8 cellular contexts compared by ENCODE assay signal in the genomic region with DNA sequence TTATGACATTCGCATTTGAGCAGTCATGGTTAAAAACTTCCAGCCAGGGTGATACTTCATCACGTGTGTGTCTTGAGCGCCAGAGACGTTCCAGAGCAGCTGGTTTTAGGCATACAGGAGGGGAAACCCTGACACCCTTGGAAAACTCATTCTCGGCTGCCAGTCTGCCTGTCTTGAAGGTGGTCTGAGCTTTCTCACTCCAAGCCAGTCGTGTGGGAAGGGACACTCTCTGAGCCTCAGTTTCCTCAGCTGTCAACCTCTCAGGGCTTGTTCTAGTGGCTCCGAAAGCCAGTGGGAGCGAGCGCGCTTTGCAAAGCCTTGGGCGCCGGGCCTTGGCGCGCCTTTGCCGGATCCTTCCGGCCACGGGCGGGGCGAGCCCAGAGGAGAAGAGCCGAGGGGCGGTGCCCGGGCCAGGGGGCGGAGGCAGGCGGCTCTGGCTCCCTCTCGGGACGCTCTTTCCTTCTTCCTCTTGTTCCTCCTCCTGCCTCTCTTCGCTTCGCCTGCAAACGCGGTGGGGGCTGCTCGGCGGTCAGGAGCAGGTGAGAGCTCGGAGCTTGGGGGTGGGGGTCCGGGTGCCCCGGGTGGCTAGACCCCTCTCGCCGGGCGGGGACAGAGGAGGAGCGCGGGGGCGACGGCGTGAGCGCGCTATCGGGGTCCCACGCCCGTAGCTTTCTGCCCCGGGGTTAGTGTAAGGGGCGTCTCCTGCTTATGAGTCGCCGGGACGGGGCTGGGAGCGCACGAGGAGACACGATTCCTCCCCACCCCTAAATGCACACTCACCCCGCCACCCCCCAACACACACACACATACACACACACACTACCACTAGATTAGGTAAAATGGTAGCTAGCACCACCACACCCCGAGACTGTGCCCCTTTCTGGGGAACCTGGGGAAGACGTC. TPM values are rescaled to one million over a fixed set of nuclear protein-coding genes. Genes with fewer than 3 reads are reported as not detected.
DNase-seq lines count a peak whose midpoint lies in the region; ATAC-seq, FAIRE-seq and TF ChIP-seq lines count a peak whose summit lies in the region.

A gene (plus strand): TSS at position 467 of the 903 bp plus-strand sequence. CDS start 2,509 bp downstream, outside the sequence.

- BruUV-seq in IMR-90 (replicated peaks; lab: Mats Ljungman, UMichigan) = TSS peak; percentile 19

- no peak for TF ChIP-seq CTCF in D721Med (IDR thresholded peaks at IDR 0.05; ENCODE audit: insufficient read depth, missing control alignments)
- TF ChIP-seq CTCF in IMR-90 (conservative IDR thresholded peaks at IDR 0.05; ENCODE audit: low read depth, low read length) = 0 out of 2 replicates have a peak, but pooled peaks have one; percentile 5

- H4K8ac ChIP-seq in IMR-90 (ENCODE audit: low read depth in 2 of 2, low read length in 2 of 2) (peak within 1 kb of the TSS; percentile 89 to 95), neuronal stem cell (ENCODE audit: low read depth, low read length) (no peak within 1 kb of the TSS)

- H2BK120ac ChIP-seq in IMR-90 (ENCODE audit: low read depth, low read length) (peak within 1 kb of the TSS; percentile 93), neuronal stem cell (ENCODE audit: low read depth, low read length) (peak within 1 kb of the TSS; percentile 70)

- H3K4me1 ChIP-seq in IMR-90 (ENCODE audit: control insufficient read depth, insufficient read depth, low read length) (peaks cover 9% of the 10 kb centered on the region), neuronal stem cell (ENCODE audit: control insufficient read depth in 2 of 2, insufficient read depth in 1 of 2, low read depth in 1 of 2, low read length in 2 of 2) (peaks cover 3 to 6% of the 10 kb centered on the region in 2 donors)

- in situ Hi-C loops in IMR-90 (cut with MboI; ENCODE audit: low sequenced_read_pairs) = loop anchor here (5.0 to 25.0 kb wide), 3 partner anchors 139 to 1179 kb away; no protein-coding TSS in a partner anchor

- ATAC-seq in GM21515 (IDR thresholded peaks at IDR 0.05; ENCODE audit: unreplicated experiment) = peak; percentile 84
- ATAC-seq in IMR-90 (ENCODE audit: low read depth) = peak; percentile 96

- H3K18ac ChIP-seq in IMR-90 (ENCODE audit: low read depth, low read length) (peak within 1 kb of the TSS; percentile 48), neuronal stem cell (ENCODE audit: low read length) (peak within 1 kb of the TSS; percentile 92)

- CTCF ChIA-PET in IMR-90 (lab: Yijun Ruan, JAX) = interaction anchor here (0.6 to 3.1 kb wide), 4 partner anchors 30 to 1162 kb away, joined by 3 to 15 read pairs (median 6); no protein-coding TSS in a partner anchor

- H3K14ac ChIP-seq in IMR-90 (replicated peaks; ENCODE audit: low read depth, low read length) = peak within 1 kb of the TSS; percentile 86
- peak within 1 kb of the TSS; percentile 71 for H3K14ac ChIP-seq in neuronal stem cell (ENCODE audit: low read length)

- peak within 1 kb of the TSS; percentile 79; the same call in 1 of the 2 replicates for H4K5ac ChIP-seq in IMR-90 (ENCODE audit: low read depth, low read length)

- H2AFZ ChIP-seq in IMR-90 (replicated peaks; ENCODE audit: low read length, poor library complexity) = peak within 1 kb of the TSS; percentile 94
- peak within 1 kb of the TSS; percentile 98 for H2AFZ ChIP-seq in neuronal stem cell (ENCODE audit: low read length)

- TF ChIP-seq RAD21 in IMR-90 (IDR thresholded peaks at IDR 0.05; ENCODE audit: low read length) = peak; percentile 12; the same call in 1 of the 2 replicates

- H3K23ac ChIP-seq in IMR-90 (ENCODE audit: low read depth, low read length) (peak within 1 kb of the TSS; percentile 82), neuronal stem cell (ENCODE audit: low read depth, low read length, poor library complexity) (peak within 1 kb of the TSS; percentile 73)

- H4K91ac ChIP-seq in IMR-90 (ENCODE audit: insufficient read depth, low read depth, low read length) (peak within 1 kb of the TSS; percentile 82), neuronal stem cell (ENCODE audit: low read depth, low read length, poor library complexity) (no peak within 1 kb of the TSS)

- H3K27ac ChIP-seq in IMR-90 (ENCODE audit: insufficient read depth, low read length) (peak within 1 kb of the TSS; percentile 75), neuronal stem cell (replicated peaks; ENCODE audit: low read length) (no peak within 1 kb of the TSS)

- FAIRE-seq in D721Med (lab: Jason Lieb, UNC) (no peak), frontal cortex (lab: Jason Lieb, UNC) (no peak)

- H2BK20ac ChIP-seq in IMR-90 (ENCODE audit: low read depth, low read length) = peak within 1 kb of the TSS; percentile 90

- peaks cover 3% of the 10 kb centered on the region; the same call in 1 of the 2 replicates for H4K20me1 ChIP-seq in IMR-90 (ENCODE audit: insufficient read depth, low read length)

- peak within 1 kb of the TSS; percentile 71 for H2AK5ac ChIP-seq in IMR-90 (ENCODE audit: low read depth, low read length)
- no peak within 1 kb of the TSS for H2AK5ac ChIP-seq in neuronal stem cell (ENCODE audit: low read depth, low read length)

- peaks cover 6% of the 10 kb centered on the region; the same call in 1 of the 2 replicates for H3K9me1 ChIP-seq in IMR-90 (ENCODE audit: insufficient read depth, low read length)

- POLR2A ChIA-PET in IMR-90 (lab: Charles Lee; ENCODE audit: unreplicated experiment) = no interaction called here

- peaks cover 7% of the 10 kb centered on the region for H3K36me3 ChIP-seq in IMR-90 (ENCODE audit: control insufficient read depth, insufficient read depth, low read length)
- peaks cover 5 to 28% of the 10 kb centered on the region in 2 donors for H3K36me3 ChIP-seq in neuronal stem cell (replicated peaks in 1 of 2; ENCODE audit: control insufficient read depth in 2 of 2, insufficient read depth in 2 of 2, low read length in 2 of 2)

- H3K56ac ChIP-seq in IMR-90 (ENCODE audit: extremely low read depth, insufficient read depth, low read length) = peak within 1 kb of the TSS; percentile 45; the same call in 1 of the 2 replicates

- H2BK15ac ChIP-seq in IMR-90 (ENCODE audit: low read depth, low read length) (peak within 1 kb of the TSS; percentile 81; the same call in 2 of the 3 replicates), neuronal stem cell (ENCODE audit: low read length) (no peak within 1 kb of the TSS)

- peak within 1 kb of the TSS; percentile 81 for H3K4me3 ChIP-seq in IMR-90 (ENCODE audit: insufficient read depth, low read depth, low read length)
- peak within 1 kb of the TSS; percentile 75 to 86 for H3K4me3 ChIP-seq in neuronal stem cell (ENCODE audit: low read length in 2 of 2)

- whole genome bisulfite sequencing in IMR-90 (ENCODE audit: extremely low coverage in 2 of 2, insufficient read length in 1 of 2), 2 experiments = 0% methylated on average over 9 of the region's 59 CpGs; no CpG with 5 or more reads in 1 of the 2 experiments
- no CpG with 5 or more reads among the region's 59 CpGs for WGBS in neuronal stem cell (ENCODE audit: extremely low coverage in 2 of 2, insufficient read length in 2 of 2, insufficient replicate concordance in 1 of 2), 2 donors

- H2BK5ac ChIP-seq in IMR-90 (ENCODE audit: low read depth, low read length, poor library complexity, severe bottlenecking) = peak within 1 kb of the TSS; percentile 43
- H2BK5ac ChIP-seq in neuronal stem cell (ENCODE audit: low read length) = no peak within 1 kb of the TSS

- H3K9ac ChIP-seq in IMR-90 (ENCODE audit: low read depth, low read length) = peak within 1 kb of the TSS; percentile 76
- H3K9ac ChIP-seq in neuronal stem cell (ENCODE audit: low read depth, low read length, poor library complexity) = peak within 1 kb of the TSS; percentile 88

- dilution Hi-C loops in IMR-90 (cut with HindIII; ENCODE audit: low sequenced_read_pairs, unreplicated experiment) = no loop called here

- peak within 1 kb of the TSS; percentile 74 for H2AK9ac ChIP-seq in IMR-90 (replicated peaks; ENCODE audit: low read depth, low read length, poor library complexity)

- DNase-seq in D721Med (ENCODE audit: insufficient read length, low spot score) (peak; percentile 47), IMR-90 (peak; percentile 63), SIG-M5 (lab: John Stamatoyannopoulos, UW) (peak; percentile 19), activated gamma-delta T cell treated with Interleukin-2 at 50 U/mL for 16 hours (peak; percentile 74), frontal cortex (ENCODE audit: low spot score in 2 of 2) (peak; percentile 59 to 74), neuronal stem cell (ENCODE audit: low spot score) (peak; percentile 67), stromal cell of bone marrow (ENCODE audit: low read depth) (peak; percentile 68)

- peaks cover 0 to 32% of the 10 kb centered on the region in 2 experiments; a peak in 3 of 4 replicates for H3K79me1 ChIP-seq in IMR-90 (ENCODE audit: low read depth in 1 of 2, low read length in 2 of 2)
- H3K79me1 ChIP-seq in neuronal stem cell (ENCODE audit: low read depth, low read length) = no peaks in the 10 kb centered on the region

- no peaks in the 10 kb centered on the region for H3K27me3 ChIP-seq in IMR-90 (ENCODE audit: control insufficient read depth, insufficient read depth, low read length)
- H3K27me3 ChIP-seq in neuronal stem cell (ENCODE audit: control insufficient read depth in 3 of 3, insufficient read depth in 3 of 3, low read depth in 1 of 3, low read length in 3 of 3) = no peaks in the 10 kb centered on the region

- no peak for TF ChIP-seq POLR2A in IMR-90 (IDR thresholded peaks at IDR 0.05; ENCODE audit: low read depth, low read length)

- H3K4ac ChIP-seq in IMR-90 (ENCODE audit: low read depth, low read length) (peak within 1 kb of the TSS; percentile 91), neuronal stem cell (ENCODE audit: low read length) (no peak within 1 kb of the TSS)

- H3K9me3 ChIP-seq in IMR-90 (ENCODE audit: control insufficient read depth, insufficient read depth, low read length) = no peaks in the 10 kb centered on the region
- no peaks in the 10 kb centered on the region for H3K9me3 ChIP-seq in neuronal stem cell (replicated peaks in 1 of 2; ENCODE audit: control insufficient read depth in 2 of 2, insufficient read depth in 1 of 2, low read depth in 1 of 2, low read length in 2 of 2)

- intact Hi-C loops in IMR-90 (cut with micrococcal nuclease) = loop anchor here (1.0 to 5.0 kb wide), 4 partner anchors 124 to 352 kb away; a partner anchor contains a TSS

- H3K4me2 ChIP-seq in IMR-90 (ENCODE audit: low read depth, low read length) (peak within 1 kb of the TSS; percentile 92), neuronal stem cell (ENCODE audit: insufficient read depth, low read length, poor library complexity, severe bottlenecking) (peak within 1 kb of the TSS; percentile 95)

- H2BK12ac ChIP-seq in neuronal stem cell (ENCODE audit: low read length) = no peak within 1 kb of the TSS

TF ChIP-seq in IMR-90, 13 proteins besides CTCF, POLR2A, EP300 and RAD21 (continues in another document):
- TF ChIP-seq RFX5 (IDR thresholded peaks at IDR 0.05; ENCODE audit: low read depth, low read length) = no peak
- TF ChIP-seq SMC3 (IDR thresholded peaks at IDR 0.05; ENCODE audit: low read depth, low read length) = no peak
- no peak for TF ChIP-seq RCOR1 (IDR thresholded peaks at IDR 0.05; ENCODE audit: insufficient replicate concordance, low read length)
- no peak for TF ChIP-seq BHLHE40 (IDR thresholded peaks at IDR 0.05; ENCODE audit: low read depth, low read length)

RNA-seq across cellular contexts. Expression of the gene that starts here (rescaled TPM):
- total RNA-seq in IMR-90 (2012; rRNA removed) = 51.4 and 62.2 TPM in 2 replicates
- polyA plus RNA-seq in IMR-90 (2012; rRNA removed) = 17.0 and 21.0 TPM in 2 replicates
- 18.4 and 24.0 TPM in 2 replicates for polyA plus RNA-seq in IMR-90 (2012; cell fraction: cytosol; rRNA removed)
- polyA plus RNA-seq in IMR-90 (2012; cell fraction: nucleus; rRNA removed; ENCODE audit: low replicate concordance) = 6.1 and 10.8 TPM in 2 replicates
- 67.7 TPM for total RNA-seq in frontal cortex
- 30.8 TPM for polyA plus RNA-seq in neuronal stem cell (2013, experiment 1 of 2)
- 33.3 TPM for polyA plus RNA-seq in neuronal stem cell (2013, experiment 2 of 2)

Comparison
In these comparisons a context has a peak if more than half of its experiments do, and no peak if none do; other contexts are left out.
1. DNase-seq: peak in every context shown above with its lines; median percentile 74 in activated gamma-delta T cell treated with Interleukin-2 at 50 U/mL for 16 hours; 68 in stromal cell of bone marrow; 67 in neuronal stem cell; 66 in frontal cortex; 63 in IMR-90; 47 in D721Med; 19 in SIG-M5.